In genomic region chr21:42513985-42514882, GRCh38 we compare ENCODE assay signal across 8 cellular contexts. TPM values are rescaled to one million over a fixed set of nuclear protein-coding genes. Genes with fewer than 3 reads are reported as not detected.
DNase-seq lines count a peak whose midpoint lies in the region; ATAC-seq, FAIRE-seq and TF ChIP-seq lines count a peak whose summit lies in the region.

No MANE protein-coding gene starts in this region.

- H3K27ac Mint-ChIP-seq in CD8-positive, alpha-beta memory T cell, result peak overlapping the region; percentile 51 to 96 (median 88)
- peak overlapping the region; percentile 36 to 81 for H3K27ac Mint-ChIP-seq in natural killer cell
- H3K27ac Mint-ChIP-seq in HFFc6, result no peak overlapping the region

- CTCF ChIA-PET in CD8-positive, alpha-beta memory T cell (lab: Charles Lee), result interaction anchor here (1.0 to 1.9 kb wide), 2 partner anchors 13 to 48 kb away, joined by 4 to 6 read pairs; no protein-coding TSS in a partner anchor
- CTCF ChIA-PET in endothelial cell of umbilical vein (lab: Charles Lee), result interaction anchor here (1.0 to 1.4 kb wide), 3 partner anchors 10 to 176 kb away, joined by 3 read pairs; no protein-coding TSS in a partner anchor

- no peak for TF ChIP-seq POLR2A in endothelial cell of umbilical vein (IDR thresholded peaks at IDR 0.05; ENCODE audit: low read depth, low read length)

- peaks cover 24 to 58% (median 47%) of the 10 kb centered on the region in 3 donors for H3K4me1 Mint-ChIP-seq in CD8-positive, alpha-beta memory T cell
- H3K4me1 Mint-ChIP-seq in natural killer cell (peaks cover 20 to 31% of the 10 kb centered on the region in 2 donors), HFFc6 (ENCODE audit: low read depth) (no peaks in the 10 kb centered on the region; the same call in 1 of the 2 replicates)

- H3K4me1 ChIP-seq in CD8-positive, alpha-beta memory T cell (ENCODE audit: insufficient read depth, low read length), result peaks cover 21% of the 10 kb centered on the region
- peaks cover 5% of the 10 kb centered on the region for H3K4me1 ChIP-seq in endothelial cell of umbilical vein (ENCODE audit: control insufficient read depth, extremely low read depth, insufficient read depth, low read length)

- no peak for TF ChIP-seq CTCF in endothelial cell of umbilical vein (IDR thresholded peaks at IDR 0.05; ENCODE audit: extremely low read depth in 1 of 2, insufficient read depth in 1 of 2, low read depth in 1 of 2, low read length in 2 of 2)
- TF ChIP-seq CTCF in natural killer cell (IDR thresholded peaks at IDR 0.05), result no peak
- TF ChIP-seq CTCF in HFFc6 (IDR thresholded peaks at IDR 0.05), result no peak

- no peaks in the 10 kb centered on the region for H3K9me1 ChIP-seq in endothelial cell of umbilical vein (replicated peaks; ENCODE audit: control insufficient read depth, extremely low read depth, insufficient read depth, low read length)

- H3K9ac ChIP-seq in endothelial cell of umbilical vein (replicated peaks; ENCODE audit: extremely low read depth, insufficient read depth, low read length), result peak overlapping the region; percentile 49

- H3K4me3 ChIP-seq in CD8-positive, alpha-beta memory T cell (ENCODE audit: low read length), result peak overlapping the region; percentile 47
- peak overlapping the region; percentile 64 to 92 (median 66) for H3K4me3 ChIP-seq in endothelial cell of umbilical vein (replicated peaks in 1 of 3; ENCODE audit: insufficient read depth in 1 of 3, low read depth in 1 of 3, low read length in 3 of 3)

- peak; percentile 38 for ATAC-seq in GM21447 (IDR thresholded peaks at IDR 0.05; ENCODE audit: unreplicated experiment)
- peak; percentile 73 to 78 (median 75) for ATAC-seq in natural killer cell

- no peaks in the 10 kb centered on the region for H3K9me3 ChIP-seq in CD8-positive, alpha-beta memory T cell (ENCODE audit: low read length)
- no peaks in the 10 kb centered on the region for H3K9me3 ChIP-seq in endothelial cell of umbilical vein (replicated peaks; ENCODE audit: control insufficient read depth, insufficient read depth, low read length)

- H3K9me3 Mint-ChIP-seq in CD8-positive, alpha-beta memory T cell, result no peaks in the 10 kb centered on the region
- H3K9me3 Mint-ChIP-seq in natural killer cell, result no peaks in the 10 kb centered on the region
- H3K9me3 Mint-ChIP-seq in HFFc6, result no peaks in the 10 kb centered on the region; the same call in 1 of the 2 replicates

- peaks cover 18% of the 10 kb centered on the region for H3K36me3 ChIP-seq in CD8-positive, alpha-beta memory T cell (ENCODE audit: insufficient read depth, low read length)
- no peaks in the 10 kb centered on the region for H3K36me3 ChIP-seq in endothelial cell of umbilical vein (ENCODE audit: control insufficient read depth in 2 of 2, extremely low read depth in 1 of 2, insufficient read depth in 2 of 2, low read length in 2 of 2)

- peaks cover 0 to 31% (median 3%) of the 10 kb centered on the region in 3 donors for H3K36me3 Mint-ChIP-seq in CD8-positive, alpha-beta memory T cell
- H3K36me3 Mint-ChIP-seq in natural killer cell (no peaks in the 10 kb centered on the region), HFFc6 (ENCODE audit: low read depth) (no peaks in the 10 kb centered on the region)

- H3K27me3 Mint-ChIP-seq in CD8-positive, alpha-beta memory T cell, result no peaks in the 10 kb centered on the region
- no peaks in the 10 kb centered on the region for H3K27me3 Mint-ChIP-seq in natural killer cell (ENCODE audit: low read depth in 2 of 2)
- H3K27me3 Mint-ChIP-seq in HFFc6 (ENCODE audit: insufficient read depth), result peaks cover 30% of the 10 kb centered on the region

- dilution Hi-C loops in endothelial cell of umbilical vein (cut with MboI; ENCODE audit: extremely low pct_ligation_motif_present, low sequenced_read_pairs), result no loop called here

- intact Hi-C loops in endothelial cell of umbilical vein (cut with micrococcal nuclease) (no loop called here), natural killer cell (cut with micrococcal nuclease) (loop anchor here (1.0 to 5.0 kb wide), 2 partner anchors 10 to 47 kb away; no protein-coding TSS in a partner anchor)

- H3K27me3 ChIP-seq in CD8-positive, alpha-beta memory T cell (ENCODE audit: insufficient read depth, low read length, poor library complexity, severe bottlenecking), result no peaks in the 10 kb centered on the region
- H3K27me3 ChIP-seq in endothelial cell of umbilical vein (ENCODE audit: control insufficient read depth in 2 of 2, insufficient read depth in 2 of 2, low read length in 2 of 2), result no peaks in the 10 kb centered on the region

- POLR2A ChIA-PET in CD8-positive, alpha-beta memory T cell (lab: Charles Lee), result interaction anchor here (0.5 to 2.9 kb wide), 5 partner anchors 13 to 398 kb away, joined by 3 to 20 read pairs (median 4); partner anchors contain the start of gene UBASH3A
- POLR2A ChIA-PET in endothelial cell of umbilical vein (lab: Charles Lee), result no interaction called here

- peak overlapping the region; percentile 84 to 97 (median 89) for H3K4me3 Mint-ChIP-seq in CD8-positive, alpha-beta memory T cell
- H3K4me3 Mint-ChIP-seq in natural killer cell (peak overlapping the region; percentile 82), HFFc6 (no peak overlapping the region; the same call in 1 of the 2 replicates)

- BruUV-seq in endothelial cell of umbilical vein (replicated peaks; lab: Mats Ljungman, UMichigan), result no TSS peak

- peak overlapping the region; percentile 76 for H3K4me2 ChIP-seq in endothelial cell of umbilical vein (ENCODE audit: insufficient read depth, low read length)

- peak; percentile 38 to 70 (median 45) for DNase-seq in CD8-positive, alpha-beta memory T cell
- peak; percentile 8 for DNase-seq in NCI-H1694 (lab: John Stamatoyannopoulos, UW)
- DNase-seq in activated CD8-positive, alpha-beta memory T cell treated with anti-CD3 and anti-CD28 coated beads for 4 hours (ENCODE audit: low read depth in 2 of 2), result peak; percentile 43 to 44
- DNase-seq in endothelial cell of umbilical vein (ENCODE audit: low read depth, low spot score), result peak; percentile 22
- DNase-seq in natural killer cell, result peak; percentile 61
- DNase-seq in HFFc6, result no peak

- no peaks in the 10 kb centered on the region for H3K79me2 ChIP-seq in endothelial cell of umbilical vein (ENCODE audit: control insufficient read depth, insufficient read depth, low read length)

- peak; percentile 73 for FAIRE-seq in endothelial cell of umbilical vein (lab: Jason Lieb, UNC)

- H3K27ac ChIP-seq in CD8-positive, alpha-beta memory T cell (ENCODE audit: low read depth, low read length), result peak overlapping the region; percentile 58
- H3K27ac ChIP-seq in endothelial cell of umbilical vein (ENCODE audit: insufficient read depth, low read depth, low read length) (peak overlapping the region; percentile 4), temporal lobe (ENCODE audit: low read depth, low read length) (peak overlapping the region; percentile 13)

- peak overlapping the region; percentile 95 for H2AFZ ChIP-seq in endothelial cell of umbilical vein (ENCODE audit: low read depth, low read length)

- H4K20me1 ChIP-seq in endothelial cell of umbilical vein (replicated peaks; ENCODE audit: control insufficient read depth, extremely low read depth, insufficient read depth, low read length), result no peaks in the 10 kb centered on the region

TF ChIP-seq in endothelial cell of umbilical vein, 7 proteins besides CTCF, POLR2A, EP300 and RAD21:
- TF ChIP-seq JUN (IDR thresholded peaks at IDR 0.05; ENCODE audit: borderline replicate concordance, insufficient read depth, insufficient read length, low read depth), result no peak
- TF ChIP-seq MYC (IDR thresholded peaks at IDR 0.05; ENCODE audit: low read depth, low read length), result no peak
- no peak for TF ChIP-seq GATA2 (IDR thresholded peaks at IDR 0.05; ENCODE audit: insufficient read depth, insufficient read length, low read depth, low read length)
- TF ChIP-seq EZH2 (IDR thresholded peaks at IDR 0.05; ENCODE audit: borderline replicate concordance, low read depth, low read length, severe bottlenecking), result no peak
- TF ChIP-seq FOS (IDR thresholded peaks at IDR 0.05; ENCODE audit: borderline replicate concordance, insufficient read depth, low read length), result no peak
- TF ChIP-seq POLR2AphosphoS5 (IDR thresholded peaks at IDR 0.05; ENCODE audit: insufficient read depth, low read depth, low read length), result no peak
- TF ChIP-seq MAX (IDR thresholded peaks at IDR 0.05; ENCODE audit: insufficient read depth, insufficient read length), result no peak

RNA-seq across cellular contexts. Expression of gene SLC37A1, which starts 0.6 kb away (rescaled TPM):
- total RNA-seq in CD8-positive, alpha-beta memory T cell, result 10 to 100 TPM; 16.6 to 16.9 TPM
- polyA plus RNA-seq in CD8-positive, alpha-beta memory T cell, result 6.5 TPM
- 7.6 and 11.2 TPM in 2 replicates for total RNA-seq in endothelial cell of umbilical vein
- polyA plus RNA-seq in endothelial cell of umbilical vein, result 4.6 and 4.7 TPM in 2 replicates
- polyA plus RNA-seq in endothelial cell of umbilical vein (2011; cell fraction: cytosol; rRNA removed), result 4.1 and 5.0 TPM in 2 replicates
- polyA plus RNA-seq in endothelial cell of umbilical vein (2011; cell fraction: nucleus; rRNA removed), result 8.0 and 9.1 TPM in 2 replicates
- polyA plus RNA-seq in endothelial cell of umbilical vein (2012), result 9.5 and 16.5 TPM in 2 replicates
- polyA minus RNA-seq in endothelial cell of umbilical vein, result 5.4 and 9.8 TPM in 2 replicates
- polyA minus RNA-seq in endothelial cell of umbilical vein (2011; cell fraction: cytosol; rRNA and poly(A)+ RNA removed), result 7.1 TPM
- polyA minus RNA-seq in endothelial cell of umbilical vein (2011; cell fraction: nucleus; rRNA and poly(A)+ RNA removed), result 6.2 and 9.9 TPM in 2 replicates
- total RNA-seq in natural killer cell, result 10 to 100 TPM; 24.8 to 25.8 (median 25.3) TPM
- 26.1 TPM for total RNA-seq in temporal lobe
- total RNA-seq in HFFc6 (2021; fragmentation: NEBNext Ultra II Directional; extraction: Animal tissue kit (Norgen Biotek cat#: 25700)), result not detected

RNA-seq across cellular contexts. Expression of gene RSPH1, which starts 18.2 kb away (rescaled TPM):
- not detected for total RNA-seq in CD8-positive, alpha-beta memory T cell
- polyA plus RNA-seq in CD8-positive, alpha-beta memory T cell, result not detected
- total RNA-seq in endothelial cell of umbilical vein, result not detected in 2 replicates
- polyA plus RNA-seq in endothelial cell of umbilical vein, result 0.08 TPM in 1 of 2 replicates, not detected in the other
- polyA plus RNA-seq in endothelial cell of umbilical vein (2011; cell fraction: cytosol; rRNA removed), result 0.07 and 0.08 TPM in 2 replicates
- polyA plus RNA-seq in endothelial cell of umbilical vein (2011; cell fraction: nucleus; rRNA removed), result 0.13 and 0.20 TPM in 2 replicates
- 0.12 and 0.44 TPM in 2 replicates for polyA plus RNA-seq in endothelial cell of umbilical vein (2012)
- not detected in 2 replicates for polyA minus RNA-seq in endothelial cell of umbilical vein
- polyA minus RNA-seq in endothelial cell of umbilical vein (2011; cell fraction: cytosol; rRNA and poly(A)+ RNA removed), result not detected
- not detected in 2 replicates for polyA minus RNA-seq in endothelial cell of umbilical vein (2011; cell fraction: nucleus; rRNA and poly(A)+ RNA removed)
- under 1 TPM in 1 of 3 donors, not detected in 2; 0.16 TPM for total RNA-seq in natural killer cell
- total RNA-seq in temporal lobe, result 0.98 TPM
- not detected for total RNA-seq in HFFc6 (2021; fragmentation: NEBNext Ultra II Directional; extraction: Animal tissue kit (Norgen Biotek cat#: 25700))

Comparison
In these comparisons a context has a peak if more than half of its experiments do, and no peak if none do; other contexts are left out.
1. H3K27ac ChIP-seq: peak in every context shown above with its lines; median percentile 58 in CD8-positive, alpha-beta memory T cell; 13 in temporal lobe; 4 in endothelial cell of umbilical vein.